25 cellular contexts compared by ENCODE assay signal in the genomic region with DNA sequence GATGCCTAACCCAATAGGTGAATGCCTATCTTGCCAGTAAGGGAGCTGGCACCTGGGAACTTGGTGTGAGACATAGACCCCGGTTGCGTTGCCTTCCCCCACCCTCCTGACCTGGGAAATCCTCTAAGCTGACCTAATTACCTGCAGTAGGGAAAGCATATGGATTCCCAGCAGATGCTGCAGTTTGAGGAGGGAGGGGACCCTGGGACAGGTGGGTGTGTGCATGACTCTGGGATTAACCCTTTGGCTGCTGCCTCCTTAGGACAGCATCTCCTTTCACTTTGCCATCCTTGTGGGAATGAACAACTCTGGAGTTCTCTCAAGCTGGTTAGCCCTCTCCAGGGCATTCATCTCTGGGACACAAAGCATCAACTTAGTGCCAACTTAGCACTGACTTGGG.
"Had no signal": no experiment of that assay in that cellular context is flagged by ENCODE, and none has a peak within 500 bp of the region (broad histone marks: within the 10 kb centered on the region; RNA-seq: fewer than 3 reads in every experiment).

No MANE protein-coding gene starts in this region.

- H3K4me1 Mint-ChIP-seq: memory B cell; mesothelial cell of epicardium; naive B cell; stimulated activated memory B cell treated with anti-CD40 and anti-IgM and Interleukin-4, amounts not matched to agents 10 μg/mL and 1 μg/mL and 100 μg/mL, for 72 hours had no signal

- ATAC-seq: gastrocnemius medialis; left lobe of liver; mucosa of descending colon; stimulated activated memory B cell treated with anti-CD40 and anti-IgM and Interleukin-4, amounts not matched to agents 10 μg/mL and 1 μg/mL and 100 μg/mL, for 72 hours; stimulated activated naive CD8-positive, alpha-beta T cell treated with anti-CD3 and anti-CD28 coated beads, Interleukin-15, Interleukin-2, amounts not matched to agents 100 U/mL and 50 U/mL, for 24 hours had no signal

- H3K4me3 Mint-ChIP-seq: memory B cell; mesothelial cell of epicardium; naive B cell; natural killer cell treated with Interleukin-12 subunit alpha and Interleukin-12 subunit beta and Interleukin-15 and Interleukin-18, amount 100 ng/mL, for 72 hours; neural crest cell; stimulated activated memory B cell treated with anti-CD40 and anti-IgM and Interleukin-4, amounts not matched to agents 10 μg/mL and 1 μg/mL and 100 μg/mL, for 72 hours; type B pancreatic cell had no signal

- DNase-seq: dorsolateral prefrontal cortex; effector CD4-positive, alpha-beta T cell; gastrocnemius medialis; head of caudate nucleus; kidney; mucosa of descending colon; naive B cell; sigmoid colon; stimulated activated CD4-positive, alpha-beta T cell treated with anti-CD3 and anti-CD28 coated beads, Interleukin-2, amount 100 ng/mL, for 24 hours; stimulated activated CD4-positive, alpha-beta T cell treated with anti-CD3 and anti-CD28 coated beads, Interleukin-4, amount 100 ng/mL, for 24 hours; stimulated activated naive CD8-positive, alpha-beta T cell treated with anti-CD3 and anti-CD28 coated beads, Interleukin-15, Interleukin-2, amounts not matched to agents 100 U/mL and 50 U/mL, for 24 hours; substantia nigra; testis; tibial artery had no signal

- H3K27me3 ChIP-seq: dorsolateral prefrontal cortex, right atrium auricular region, sigmoid colon, testis, tibial artery had no signal

- H3K27ac ChIP-seq: gastrocnemius medialis, parathyroid adenoma, prostate gland, right atrium auricular region, sigmoid colon, testis, tibial artery had no signal

- H3K27ac Mint-ChIP-seq: memory B cell; mesothelial cell of epicardium; naive B cell; natural killer cell treated with Interleukin-12 subunit alpha and Interleukin-12 subunit beta and Interleukin-15 and Interleukin-18, amount 100 ng/mL, for 72 hours; stimulated activated memory B cell treated with anti-CD40 and anti-IgM and Interleukin-4, amounts not matched to agents 10 μg/mL and 1 μg/mL and 100 μg/mL, for 72 hours; type B pancreatic cell had no signal

- H3K4me1 ChIP-seq: gastrocnemius medialis, parathyroid adenoma, prostate gland, testis, tibial artery had no signal

- H2AFZ ChIP-seq: parathyroid adenoma had no signal

- H3K79me2 ChIP-seq: parathyroid adenoma had no signal

- H3K36me3 ChIP-seq: gastrocnemius medialis, prostate gland, right atrium auricular region, sigmoid colon, tibial artery had no signal

- H3K9me3 Mint-ChIP-seq: mesothelial cell of epicardium; naive B cell; natural killer cell treated with Interleukin-12 subunit alpha and Interleukin-12 subunit beta and Interleukin-15 and Interleukin-18, amount 100 ng/mL, for 72 hours; neural crest cell; stimulated activated memory B cell treated with anti-CD40 and anti-IgM and Interleukin-4, amounts not matched to agents 10 μg/mL and 1 μg/mL and 100 μg/mL, for 72 hours; type B pancreatic cell had no signal

- H3K36me3 Mint-ChIP-seq: memory B cell; mesothelial cell of epicardium; naive B cell; natural killer cell treated with Interleukin-12 subunit alpha and Interleukin-12 subunit beta and Interleukin-15 and Interleukin-18, amount 100 ng/mL, for 72 hours; stimulated activated memory B cell treated with anti-CD40 and anti-IgM and Interleukin-4, amounts not matched to agents 10 μg/mL and 1 μg/mL and 100 μg/mL, for 72 hours; type B pancreatic cell had no signal

- H3K4me3 ChIP-seq: dorsolateral prefrontal cortex, gastrocnemius medialis, lung, mucosa of descending colon, prostate gland, right atrium auricular region, sigmoid colon, testis, tibial artery had no signal

- H3K9me3 ChIP-seq: gastrocnemius medialis, mucosa of descending colon, prostate gland, right atrium auricular region, sigmoid colon, testis, tibial artery had no signal
